10 cellular contexts compared by ENCODE assay signal in genomic region chr16:66427871-66428681, GRCh38. TPM values are rescaled to one million over a fixed set of nuclear protein-coding genes. Genes with fewer than 3 reads are reported as not detected.
DNase-seq lines count a peak whose midpoint lies in the region; ATAC-seq, FAIRE-seq and TF ChIP-seq lines count a peak whose summit lies in the region.
"Had no signal": no experiment of that assay in that cellular context is flagged by ENCODE, and none has a peak within 500 bp of the region (broad histone marks: within the 10 kb centered on the region; RNA-seq: fewer than 3 reads in every experiment).

No MANE protein-coding gene starts in this region.

- peaks cover 5% of the 10 kb centered on the region for H3K4me1 Mint-ChIP-seq in mesothelial cell of epicardium

- H3K27ac ChIP-seq in endothelial cell of umbilical vein (ENCODE audit: insufficient read depth, low read depth, low read length) (no peak overlapping the region), aorta (ENCODE audit: low read depth in 1 of 2, low read length in 2 of 2) (no peak overlapping the region)

- peaks cover 64 to 74% of the 10 kb centered on the region in 2 experiments for H3K27me3 ChIP-seq in endothelial cell of umbilical vein (ENCODE audit: control insufficient read depth in 2 of 2, insufficient read depth in 2 of 2, low read length in 2 of 2)
- no peaks in the 10 kb centered on the region for H3K27me3 ChIP-seq in aorta (ENCODE audit: control insufficient read depth in 1 of 2, insufficient read depth in 2 of 2, low read length in 1 of 2)

- H3K4me1 ChIP-seq in endothelial cell of umbilical vein (ENCODE audit: control insufficient read depth, extremely low read depth, insufficient read depth, low read length) (peaks cover 2% of the 10 kb centered on the region), aorta (ENCODE audit: control insufficient read depth in 1 of 2, insufficient read depth in 2 of 2, low read length in 2 of 2) (no peaks in the 10 kb centered on the region)

- dilution Hi-C loops in endothelial cell of umbilical vein (cut with MboI; ENCODE audit: extremely low pct_ligation_motif_present, low sequenced_read_pairs), result no loop called here

- H3K27ac Mint-ChIP-seq in mesothelial cell of epicardium, result no peak overlapping the region

- H3K4me3 Mint-ChIP-seq in mesothelial cell of epicardium, result peak overlapping the region; percentile 53

- H3K4me3 ChIP-seq in endothelial cell of umbilical vein (replicated peaks in 1 of 3; ENCODE audit: insufficient read depth in 1 of 3, low read depth in 1 of 3, low read length in 3 of 3) (no peak overlapping the region), aorta (ENCODE audit: low read length in 2 of 2) (peak overlapping the region in 1 of 2 donors; percentile 55)

- no peak for TF ChIP-seq POLR2A in endothelial cell of umbilical vein (IDR thresholded peaks at IDR 0.05; ENCODE audit: low read depth, low read length)

- no peak overlapping the region for H2AFZ ChIP-seq in endothelial cell of umbilical vein (ENCODE audit: low read depth, low read length)

- TF ChIP-seq CTCF in endothelial cell of umbilical vein (IDR thresholded peaks at IDR 0.05; ENCODE audit: extremely low read depth in 1 of 2, insufficient read depth in 1 of 2, low read depth in 1 of 2, low read length in 2 of 2), result no peak
- TF ChIP-seq CTCF in mesothelial cell of epicardium (IDR thresholded peaks at IDR 0.05; ENCODE audit: unreplicated experiment), result no peak

- peak; percentile 18 for DNase-seq in stimulated activated CD4-positive, alpha-beta T cell treated with anti-CD3 and anti-CD28 coated beads, Interleukin-15, amount 100 ng/mL, for 24 hours
- DNase-seq in stimulated activated CD4-positive, alpha-beta T cell treated with anti-CD3 and anti-CD28 coated beads, Interleukin-12 subunit alpha, Interleukin-12 subunit beta, amount 100 ng/mL, for 4 hours, result no peak
- no peak for DNase-seq in endothelial cell of umbilical vein (ENCODE audit: low read depth, low spot score)
- DNase-seq in mesothelial cell of epicardium (ENCODE audit: low spot score in 2 of 2, unreplicated experiment in 2 of 2), result peak in 1 of 2 experiments; percentile 45
- peak in 1 of 2 donors; percentile 62 for DNase-seq in aorta
- DNase-seq: GOT3 had no signal

- H3K9me1 ChIP-seq in endothelial cell of umbilical vein (replicated peaks; ENCODE audit: control insufficient read depth, extremely low read depth, insufficient read depth, low read length), result no peaks in the 10 kb centered on the region

- no peak overlapping the region for H3K4me2 ChIP-seq in endothelial cell of umbilical vein (ENCODE audit: insufficient read depth, low read length)

- peak; percentile 55 for FAIRE-seq in endothelial cell of umbilical vein (lab: Jason Lieb, UNC)

- 10 to 11% methylated on average over 39 to 40 of the region's 40 CpGs for WGBS in aorta, 2 donors

- ATAC-seq in aorta (ENCODE audit: low FRiP score), result peak; percentile 53
- no peak for ATAC-seq in HG02759 (IDR thresholded peaks at IDR 0.05; ENCODE audit: unreplicated experiment)
- no peak for ATAC-seq in GM18498 (IDR thresholded peaks at IDR 0.05; ENCODE audit: unreplicated experiment)
- no peak for ATAC-seq in GM21786 (IDR thresholded peaks at IDR 0.05; ENCODE audit: unreplicated experiment)

- no TSS peak for BruUV-seq in endothelial cell of umbilical vein (replicated peaks; lab: Mats Ljungman, UMichigan)

- H3K9ac ChIP-seq in endothelial cell of umbilical vein (replicated peaks; ENCODE audit: extremely low read depth, insufficient read depth, low read length), result no peak overlapping the region

- no peaks in the 10 kb centered on the region for H4K20me1 ChIP-seq in endothelial cell of umbilical vein (replicated peaks; ENCODE audit: control insufficient read depth, extremely low read depth, insufficient read depth, low read length)

- intact Hi-C loops in endothelial cell of umbilical vein (cut with micrococcal nuclease), result loop anchor here (5.0 kb wide), 1 partner anchor 49 kb away; no protein-coding TSS in a partner anchor
- intact Hi-C loops in aorta (cut with DNase I), result no loop called here

- no peaks in the 10 kb centered on the region for H3K9me3 ChIP-seq in endothelial cell of umbilical vein (replicated peaks; ENCODE audit: control insufficient read depth, insufficient read depth, low read length)
- H3K9me3 ChIP-seq in aorta (ENCODE audit: control insufficient read depth, low read length), result no peaks in the 10 kb centered on the region

- POLR2A ChIA-PET in endothelial cell of umbilical vein (lab: Charles Lee), result no interaction called here

- no peaks in the 10 kb centered on the region for H3K79me2 ChIP-seq in endothelial cell of umbilical vein (ENCODE audit: control insufficient read depth, insufficient read depth, low read length)

- CTCF ChIA-PET in endothelial cell of umbilical vein (lab: Charles Lee), result interaction anchor here (0.9 to 1.7 kb wide), 3 partner anchors 16 to 27 kb away, joined by 4 to 6 read pairs (median 5); no protein-coding TSS in a partner anchor

- no peaks in the 10 kb centered on the region for H3K36me3 ChIP-seq in endothelial cell of umbilical vein (ENCODE audit: control insufficient read depth in 2 of 2, extremely low read depth in 1 of 2, insufficient read depth in 2 of 2, low read length in 2 of 2)
- H3K36me3 ChIP-seq in aorta (ENCODE audit: control insufficient read depth in 1 of 2, insufficient read depth in 2 of 2, low read length in 1 of 2), result no peaks in the 10 kb centered on the region

- H3K27me3 Mint-ChIP-seq in mesothelial cell of epicardium (ENCODE audit: low read depth), result peaks cover 88% of the 10 kb centered on the region

- H3K9me3 Mint-ChIP-seq in mesothelial cell of epicardium, result no peaks in the 10 kb centered on the region

- no peaks in the 10 kb centered on the region for H3K36me3 Mint-ChIP-seq in mesothelial cell of epicardium

TF ChIP-seq in endothelial cell of umbilical vein, 7 proteins besides CTCF, POLR2A, EP300 and RAD21:
- TF ChIP-seq FOS (IDR thresholded peaks at IDR 0.05; ENCODE audit: borderline replicate concordance, insufficient read depth, low read length) (no peak), JUN (IDR thresholded peaks at IDR 0.05; ENCODE audit: borderline replicate concordance, insufficient read depth, insufficient read length, low read depth) (no peak), EZH2 (IDR thresholded peaks at IDR 0.05; ENCODE audit: borderline replicate concordance, low read depth, low read length, severe bottlenecking) (peak; percentile 99), MYC (IDR thresholded peaks at IDR 0.05; ENCODE audit: low read depth, low read length) (no peak), POLR2AphosphoS5 (IDR thresholded peaks at IDR 0.05; ENCODE audit: insufficient read depth, low read depth, low read length) (no peak), MAX (IDR thresholded peaks at IDR 0.05; ENCODE audit: insufficient read depth, insufficient read length) (no peak)

RNA-seq across cellular contexts. Expression of gene BEAN1, which starts 1.0 kb away (rescaled TPM):
- total RNA-seq in endothelial cell of umbilical vein (not detected in 2 replicates), mesothelial cell of epicardium (0.82 to 1.1 TPM (median 1.0 TPM) in 3 replicates), aorta (1 to 10 TPM in 1 of 2 donors, under 1 TPM in 1; 0.16 to 1.8 TPM)
- polyA plus RNA-seq in endothelial cell of umbilical vein (not detected in 2 replicates), aorta (under 1 TPM; 0.13 to 0.77 TPM)
- 0.03 TPM in 1 of 2 replicates, not detected in the other for polyA plus RNA-seq in endothelial cell of umbilical vein (2011; cell fraction: cytosol; rRNA removed)
- polyA plus RNA-seq in endothelial cell of umbilical vein (2011; cell fraction: nucleus; rRNA removed), result not detected in 2 replicates
- 0.21 TPM in 1 of 2 replicates, not detected in the other for polyA plus RNA-seq in endothelial cell of umbilical vein (2012)
- not detected in 2 replicates for polyA minus RNA-seq in endothelial cell of umbilical vein
- not detected for polyA minus RNA-seq in endothelial cell of umbilical vein (2011; cell fraction: cytosol; rRNA and poly(A)+ RNA removed)
- not detected in 2 replicates for polyA minus RNA-seq in endothelial cell of umbilical vein (2011; cell fraction: nucleus; rRNA and poly(A)+ RNA removed)
- total RNA-seq: mononuclear cell had no signal
